Comparison of ENCODE assay signal across 8 cellular contexts in genomic region chr2:207143131-207143473, GRCh38. TPM values are rescaled to one million over a fixed set of nuclear protein-coding genes. Genes with fewer than 3 reads are reported as not detected.
DNase-seq lines count a peak whose midpoint lies in the region; ATAC-seq and TF ChIP-seq lines count a peak whose summit lies in the region.

No MANE protein-coding gene starts in this region.

- no peak for DNase-seq in SK-N-MC (ENCODE audit: low read depth, low spot score)
- no peak for DNase-seq in COLO829 (ENCODE audit: low spot score)
- no peak for DNase-seq in NCI-H82 treated with DMSO at 0.1 percent for 48 hours (lab: John Stamatoyannopoulos, UW; ENCODE audit: unreplicated experiment)

- no peak for TF ChIP-seq CTCF in gastroesophageal sphincter (IDR thresholded peaks at IDR 0.05)

- H3K9me3 ChIP-seq in SK-N-MC (ENCODE audit: low read depth, low read length) (no peaks in the 10 kb centered on the region), gastroesophageal sphincter (no peaks in the 10 kb centered on the region), skeletal muscle tissue (ENCODE audit: control insufficient read depth in 3 of 3, low read length in 3 of 3) (no peaks in the 10 kb centered on the region)

- H3K27ac ChIP-seq in SK-N-MC (peak overlapping the region; percentile 90), gastroesophageal sphincter (peak overlapping the region; percentile 77 to 100 (median 82)), skeletal muscle tissue (ENCODE audit: low read depth, low read length) (peak overlapping the region; percentile 81)

- H3K4me3 ChIP-seq in SK-N-MC (peak overlapping the region; percentile 63), gastroesophageal sphincter (peak overlapping the region in 1 of 2 donors; percentile 31), skeletal muscle tissue (ENCODE audit: low read length in 3 of 3) (peak overlapping the region in 1 of 3 donors; percentile 64)

- H3K36me3 ChIP-seq in SK-N-MC (ENCODE audit: insufficient read depth, low read length) (no peaks in the 10 kb centered on the region; the same call in 1 of the 2 replicates), gastroesophageal sphincter (peaks cover 0 to 4% of the 10 kb centered on the region in 2 donors), skeletal muscle tissue (ENCODE audit: control insufficient read depth in 3 of 3, insufficient read depth in 3 of 3, low read length in 3 of 3) (peaks cover 0 to 3% (median 2%) of the 10 kb centered on the region in 3 donors)

- WGBS in gastroesophageal sphincter (ENCODE audit: low coverage in 1 of 2), 2 donors, result 0 to 8% methylated on average over 2 of the region's 2 CpGs

- H3K27me3 ChIP-seq in gastroesophageal sphincter (no peaks in the 10 kb centered on the region), skeletal muscle tissue (ENCODE audit: control insufficient read depth in 3 of 3, insufficient read depth in 3 of 3, low read length in 3 of 3) (no peaks in the 10 kb centered on the region)

- TF ChIP-seq EP300 in gastroesophageal sphincter (IDR thresholded peaks at IDR 0.05), result no peak

- H3K9ac ChIP-seq in SK-N-MC (ENCODE audit: insufficient read length) (peak overlapping the region; percentile 76), skeletal muscle tissue (ENCODE audit: low read depth in 1 of 3, low read length in 3 of 3) (peak overlapping the region in 2 of 3 donors; percentile 27 to 47)

- H3K4me1 ChIP-seq in gastroesophageal sphincter, result peaks cover 60 to 100% (median 70%) of the 10 kb centered on the region in 3 donors
- peaks cover 32 to 54% (median 35%) of the 10 kb centered on the region in 3 donors for H3K4me1 ChIP-seq in skeletal muscle tissue (ENCODE audit: control insufficient read depth in 3 of 3, insufficient read depth in 3 of 3, low read length in 3 of 3)

- TF ChIP-seq POLR2A in gastroesophageal sphincter (IDR thresholded peaks at IDR 0.05), result no peak

- peak; percentile 5 for ATAC-seq in GM21825 (IDR thresholded peaks at IDR 0.05; ENCODE audit: unreplicated experiment)
- ATAC-seq in gastroesophageal sphincter, result no peak
- no peak for ATAC-seq in HG03565 (IDR thresholded peaks at IDR 0.05; ENCODE audit: unreplicated experiment)
- no peak for ATAC-seq in GM18858 (IDR thresholded peaks at IDR 0.05; ENCODE audit: unreplicated experiment)

RNA-seq across cellular contexts. Expression of gene KLF7, which starts 22.6 kb away (rescaled TPM):
- total RNA-seq in gastroesophageal sphincter (10 to 100 TPM; 30.7 to 59.3 (median 42.1) TPM), skeletal muscle tissue (13.6 TPM)
